ENCODE assay signal across 12 cellular contexts in the genomic region with DNA sequence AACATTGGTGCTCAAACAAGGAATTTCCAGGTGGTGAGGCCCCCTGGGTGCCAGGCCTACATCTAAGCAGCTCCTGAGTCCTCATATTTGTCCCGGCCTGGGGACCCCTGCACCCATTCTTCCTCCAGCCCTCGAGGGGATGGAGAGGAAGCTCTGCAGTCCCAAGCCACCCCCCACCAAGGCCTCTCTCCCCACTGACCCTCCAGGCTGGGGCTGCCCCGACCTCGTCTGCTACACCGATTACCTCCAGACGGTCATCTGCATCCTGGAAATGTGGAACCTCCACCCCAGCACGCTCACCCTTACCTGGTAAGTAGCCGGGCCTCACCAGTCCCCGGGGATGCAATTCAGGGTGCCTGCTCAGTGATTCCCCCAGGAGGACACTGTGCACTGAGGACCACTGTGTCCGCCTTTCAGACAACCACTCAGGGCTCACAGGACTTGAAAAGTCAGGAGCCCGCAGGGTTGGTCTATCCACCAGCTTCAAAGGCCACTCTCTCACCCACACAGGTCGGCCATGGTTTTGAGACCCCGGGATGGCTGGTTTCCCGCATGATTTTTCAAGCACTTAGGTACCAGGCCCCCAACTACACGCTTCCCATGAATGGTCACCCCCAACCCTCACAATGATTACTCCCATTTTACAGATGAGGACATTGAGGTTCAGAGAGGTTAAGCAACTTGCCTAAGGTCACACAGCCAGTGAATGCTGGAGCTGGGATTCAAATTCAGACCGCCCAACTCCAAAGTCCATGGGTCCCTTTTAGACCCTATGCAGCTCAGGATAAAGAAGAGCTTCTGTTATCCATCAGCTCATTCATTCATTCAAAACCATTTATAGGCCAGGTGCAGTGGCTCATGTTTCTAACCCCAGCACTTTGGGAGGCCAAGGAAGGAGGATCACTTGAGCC. TPM values are rescaled to one million over a fixed set of nuclear protein-coding genes. Genes with fewer than 3 reads are reported as not detected.
DNase-seq lines count a peak whose midpoint lies in the region; ATAC-seq, FAIRE-seq and TF ChIP-seq lines count a peak whose summit lies in the region.
"Had no signal": no experiment of that assay in that cellular context is flagged by ENCODE, and none has a peak within 500 bp of the region (broad histone marks: within the 10 kb centered on the region; RNA-seq: fewer than 3 reads in every experiment).

No MANE protein-coding gene starts in this region.

- FAIRE-seq in kidney (lab: Jason Lieb, UNC) = no peak
- FAIRE-seq: islet of Langerhans had no signal

- no peak overlapping the region for H3K9ac ChIP-seq in kidney (ENCODE audit: low read length in 2 of 2)
- H3K9ac ChIP-seq: GM23248 had no signal

- no peak overlapping the region for H3K27ac ChIP-seq in Peyer's patch
- no peak overlapping the region for H3K27ac ChIP-seq in kidney (ENCODE audit: low read depth in 2 of 2, low read length in 2 of 2)
- H3K27ac ChIP-seq in foreskin keratinocyte = no peak overlapping the region
- H3K27ac ChIP-seq: gastroesophageal sphincter, GM23248, uterus had no signal

- H3K36me3 ChIP-seq in Peyer's patch = no peaks in the 10 kb centered on the region
- no peaks in the 10 kb centered on the region for H3K36me3 ChIP-seq in kidney (ENCODE audit: control insufficient read depth in 1 of 2, insufficient read depth in 2 of 2, low read length in 2 of 2)
- H3K36me3 ChIP-seq: gastroesophageal sphincter, uterus had no signal

- TF ChIP-seq CTCF in Peyer's patch (IDR thresholded peaks at IDR 0.05) (no peak), kidney (IDR thresholded peaks at IDR 0.05; ENCODE audit: borderline replicate concordance, extremely low read depth, insufficient read depth) (no peak), foreskin keratinocyte (conservative IDR thresholded peaks at IDR 0.05) (no peak)

- no peaks in the 10 kb centered on the region for H3K27me3 ChIP-seq in Peyer's patch
- no peaks in the 10 kb centered on the region for H3K27me3 ChIP-seq in foreskin keratinocyte
- H3K27me3 ChIP-seq: uterus had no signal

- peaks cover 0 to 4% (median 0%) of the 10 kb centered on the region in 4 donors for H3K4me1 ChIP-seq in Peyer's patch
- H3K4me1 ChIP-seq in kidney (ENCODE audit: control insufficient read depth in 1 of 2, insufficient read depth in 1 of 2, low read depth in 1 of 2, low read length in 2 of 2) = no peaks in the 10 kb centered on the region
- H3K4me1 ChIP-seq in foreskin keratinocyte = no peaks in the 10 kb centered on the region
- H3K4me1 ChIP-seq: gastroesophageal sphincter, uterus had no signal

- no peaks in the 10 kb centered on the region for H3K9me3 ChIP-seq in Peyer's patch
- no peaks in the 10 kb centered on the region for H3K9me3 ChIP-seq in kidney (ENCODE audit: control insufficient read depth in 1 of 2, low read length in 2 of 2)
- H3K9me3 ChIP-seq: gastroesophageal sphincter, uterus had no signal

- TF ChIP-seq POLR2A in Peyer's patch (IDR thresholded peaks at IDR 0.05) = no peak

- intact Hi-C loops in kidney (cut with DNase I) = no loop called here

- DNase-seq in Peyer's patch (peak in 2 of 3 donors; percentile 12 to 37), kidney (peak; percentile 46), foreskin keratinocyte (no peak), NCI-H510A (lab: John Stamatoyannopoulos, UW) (no peak), NCI-H82 treated with DMSO at 0.1 percent for 48 hours (lab: John Stamatoyannopoulos, UW; ENCODE audit: unreplicated experiment) (no peak)
- DNase-seq in activated CD8-positive, alpha-beta memory T cell treated with anti-CD3 and anti-CD28 coated beads, Interleukin-2, amount 50 U/mL, for 4 hours = peak; percentile 15
- peak; percentile 2 for DNase-seq in stimulated activated naive CD8-positive, alpha-beta T cell treated with anti-CD3 and anti-CD28 coated beads, Interleukin-15, Interleukin-2, amounts not matched to agents 100 U/mL and 50 U/mL, for 24 hours
- DNase-seq: GM23248, NCI-H1048 had no signal

- ATAC-seq in stimulated activated naive CD8-positive, alpha-beta T cell treated with anti-CD3 and anti-CD28 coated beads, Interleukin-15, Interleukin-2, amounts not matched to agents 100 U/mL and 50 U/mL, for 24 hours = no peak
- ATAC-seq in foreskin keratinocyte = no peak
- ATAC-seq: gastroesophageal sphincter had no signal

- H3K4me3 ChIP-seq in Peyer's patch (no peak overlapping the region), kidney (ENCODE audit: low read length in 2 of 2) (no peak overlapping the region)
- H3K4me3 ChIP-seq: gastroesophageal sphincter, GM23248, uterus had no signal

RNA-seq across cellular contexts. Expression of a gene that starts 32.4 kb away (rescaled TPM):
- total RNA-seq in Peyer's patch = 1 to 10 TPM in 2 of 4 donors, under 1 TPM in 1, not detected in 1; 0.18 to 4.1 (median 1.3) TPM
- 3.0 TPM for total RNA-seq in kidney
- 0.65 TPM for polyA plus RNA-seq in kidney (ENCODE audit: insufficient read depth, low read depth, low replicate concordance)
- total RNA-seq in foreskin keratinocyte = 0.14 and 0.18 TPM in 2 replicates
- polyA plus RNA-seq in foreskin keratinocyte = 0.08 and 0.12 TPM in 2 replicates

Comparison
In these comparisons a context has a peak if more than half of its experiments do, and no peak if none do; other contexts are left out.
1. DNase-seq: peak in Peyer's patch (2 of 3), activated CD8-positive, alpha-beta memory T cell treated with anti-CD3 and anti-CD28 coated beads, Interleukin-2, amount 50 U/mL, for 4 hours (single experiment), kidney (single experiment) and stimulated activated naive CD8-positive, alpha-beta T cell treated with anti-CD3 and anti-CD28 coated beads, Interleukin-15, Interleukin-2, amounts not matched to agents 100 U/mL and 50 U/mL, for 24 hours (single experiment); none in foreskin keratinocyte (0 of 2), NCI-H510A (single experiment) and NCI-H82 treated with DMSO at 0.1 percent for 48 hours (single experiment).